Comparison of ENCODE assay signal across 1 cellular context in the genomic region with DNA sequence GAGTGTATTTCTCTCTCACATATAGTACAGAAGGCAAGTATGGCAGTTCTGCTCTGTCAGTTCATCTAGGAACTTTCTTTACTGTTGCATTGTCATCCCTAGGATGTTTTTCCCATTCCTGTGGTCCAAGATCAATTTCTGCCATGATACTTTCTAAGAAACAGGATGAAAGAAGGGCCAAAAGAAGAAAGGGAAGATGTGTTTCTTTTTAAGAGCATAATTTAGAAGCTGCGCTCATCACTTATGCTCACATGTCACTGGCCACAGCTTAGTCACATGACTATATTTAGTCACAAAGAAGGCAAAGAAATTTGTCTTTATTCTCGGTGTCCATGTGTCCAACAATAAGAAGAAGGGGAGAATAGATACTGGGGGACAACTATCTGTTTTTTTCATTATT.
TF ChIP-seq lines count a peak whose summit lies in the region.

No MANE protein-coding gene starts in this region.

TF ChIP-seq in K562, 482 proteins besides CTCF, POLR2A, EP300 and RAD21 (continued from another document):
- no peak for TF ChIP-seq CCNT2 (IDR thresholded peaks at IDR 0.05; ENCODE audit: borderline replicate concordance, extremely low read depth, insufficient read length, low read depth, low read length)
- no peak for TF ChIP-seq CBX1 (IDR thresholded peaks at IDR 0.05; ENCODE audit: low read depth)
- TF ChIP-seq JUND (IDR thresholded peaks at IDR 0.05; ENCODE audit: borderline replicate concordance, low read depth, low read length): no peak
- no peak for TF ChIP-seq JUND (tag; IDR thresholded peaks at IDR 0.05; ENCODE audit: borderline replicate concordance, low read depth, low read length)
- TF ChIP-seq POLR2G (IDR thresholded peaks at IDR 0.05; ENCODE audit: low read depth, low read length): no peak
- TF ChIP-seq KHSRP (IDR thresholded peaks at IDR 0.05): no peak
- TF ChIP-seq, protein P1, sequence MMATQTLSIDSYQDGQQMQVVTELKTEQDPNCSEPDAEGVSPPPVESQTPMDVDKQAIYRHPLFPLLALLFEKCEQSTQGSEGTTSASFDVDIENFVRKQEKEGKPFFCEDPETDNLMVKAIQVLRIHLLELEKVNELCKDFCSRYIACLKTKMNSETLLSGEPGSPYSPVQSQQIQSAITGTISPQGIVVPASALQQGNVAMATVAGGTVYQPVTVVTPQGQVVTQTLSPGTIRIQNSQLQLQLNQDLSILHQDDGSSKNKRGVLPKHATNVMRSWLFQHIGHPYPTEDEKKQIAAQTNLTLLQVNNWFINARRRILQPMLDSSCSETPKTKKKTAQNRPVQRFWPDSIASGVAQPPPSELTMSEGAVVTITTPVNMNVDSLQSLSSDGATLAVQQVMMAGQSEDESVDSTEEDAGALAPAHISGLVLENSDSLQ (IDR thresholded peaks at IDR 0.05): 0 out of 2 replicates have a peak, but pooled peaks have one; percentile 4
- TF ChIP-seq, protein P2, sequence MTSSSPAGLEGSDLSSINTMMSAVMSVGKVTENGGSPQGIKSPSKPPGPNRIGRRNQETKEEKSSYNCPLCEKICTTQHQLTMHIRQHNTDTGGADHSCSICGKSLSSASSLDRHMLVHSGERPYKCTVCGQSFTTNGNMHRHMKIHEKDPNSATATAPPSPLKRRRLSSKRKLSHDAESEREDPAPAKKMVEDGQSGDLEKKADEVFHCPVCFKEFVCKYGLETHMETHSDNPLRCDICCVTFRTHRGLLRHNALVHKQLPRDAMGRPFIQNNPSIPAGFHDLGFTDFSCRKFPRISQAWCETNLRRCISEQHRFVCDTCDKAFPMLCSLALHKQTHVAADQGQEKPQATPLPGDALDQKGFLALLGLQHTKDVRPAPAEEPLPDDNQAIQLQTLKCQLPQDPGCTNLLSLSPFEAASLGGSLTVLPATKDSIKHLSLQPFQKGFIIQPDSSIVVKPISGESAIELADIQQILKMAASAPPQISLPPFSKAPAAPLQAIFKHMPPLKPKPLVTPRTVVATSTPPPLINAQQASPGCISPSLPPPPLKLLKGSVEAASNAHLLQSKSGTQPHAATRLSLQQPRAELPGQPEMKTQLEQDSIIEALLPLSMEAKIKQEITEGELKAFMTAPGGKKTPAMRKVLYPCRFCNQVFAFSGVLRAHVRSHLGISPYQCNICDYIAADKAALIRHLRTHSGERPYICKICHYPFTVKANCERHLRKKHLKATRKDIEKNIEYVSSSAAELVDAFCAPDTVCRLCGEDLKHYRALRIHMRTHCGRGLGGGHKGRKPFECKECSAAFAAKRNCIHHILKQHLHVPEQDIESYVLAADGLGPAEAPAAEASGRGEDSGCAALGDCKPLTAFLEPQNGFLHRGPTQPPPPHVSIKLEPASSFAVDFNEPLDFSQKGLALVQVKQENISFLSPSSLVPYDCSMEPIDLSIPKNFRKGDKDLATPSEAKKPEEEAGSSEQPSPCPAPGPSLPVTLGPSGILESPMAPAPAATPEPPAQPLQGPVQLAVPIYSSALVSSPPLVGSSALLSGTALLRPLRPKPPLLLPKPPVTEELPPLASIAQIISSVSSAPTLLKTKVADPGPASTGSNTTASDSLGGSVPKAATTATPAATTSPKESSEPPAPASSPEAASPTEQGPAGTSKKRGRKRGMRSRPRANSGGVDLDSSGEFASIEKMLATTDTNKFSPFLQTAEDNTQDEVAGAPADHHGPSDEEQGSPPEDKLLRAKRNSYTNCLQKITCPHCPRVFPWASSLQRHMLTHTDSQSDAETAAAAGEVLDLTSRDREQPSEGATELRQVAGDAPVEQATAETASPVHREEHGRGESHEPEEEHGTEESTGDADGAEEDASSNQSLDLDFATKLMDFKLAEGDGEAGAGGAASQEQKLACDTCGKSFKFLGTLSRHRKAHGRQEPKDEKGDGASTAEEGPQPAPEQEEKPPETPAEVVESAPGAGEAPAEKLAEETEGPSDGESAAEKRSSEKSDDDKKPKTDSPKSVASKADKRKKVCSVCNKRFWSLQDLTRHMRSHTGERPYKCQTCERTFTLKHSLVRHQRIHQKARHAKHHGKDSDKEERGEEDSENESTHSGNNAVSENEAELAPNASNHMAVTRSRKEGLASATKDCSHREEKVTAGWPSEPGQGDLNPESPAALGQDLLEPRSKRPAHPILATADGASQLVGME (CRISPR knock-in tag; IDR thresholded peaks at IDR 0.05): no peak
